In genomic region chr10:62048919-62049636, GRCh38 we compare ENCODE assay signal across 1 cellular context.
TF ChIP-seq lines count a peak whose summit lies in the region.

No MANE protein-coding gene starts in this region.

TF ChIP-seq in HepG2, 621 proteins besides CTCF, POLR2A, EP300 and RAD21 (continued from another document and continues in another):
- TF ChIP-seq PBX2 (CRISPR knock-in tag; IDR thresholded peaks at IDR 0.05) (no peak), ESRRA (CRISPR knock-in tag; IDR thresholded peaks at IDR 0.05; ENCODE audit: low read depth) (peak; percentile 64; the same call in 1 of the 2 replicates), PPARG (CRISPR knock-in tag; conservative IDR thresholded peaks at IDR 0.05) (peak; percentile 75), ZFYVE20 (CRISPR knock-in tag; IDR thresholded peaks at IDR 0.05; ENCODE audit: borderline replicate concordance, low read depth) (no peak), MTA1 (CRISPR knock-in tag; IDR thresholded peaks at IDR 0.05; ENCODE audit: borderline replicate concordance) (peak; percentile 90), MEF2D (CRISPR knock-in tag; IDR thresholded peaks at IDR 0.05) (peak; percentile 81; the same call in 1 of the 2 replicates), E2F5 (CRISPR knock-in tag; conservative IDR thresholded peaks at IDR 0.05) (no peak), ZNF720 (CRISPR knock-in tag; IDR thresholded peaks at IDR 0.05) (no peak), RFX3 (CRISPR knock-in tag; IDR thresholded peaks at IDR 0.05) (no peak), BHLHE40 (IDR thresholded peaks at IDR 0.05; ENCODE audit: low read length) (peak; percentile 30; the same call in 1 of the 2 replicates), ZSCAN29 (CRISPR knock-in tag; conservative IDR thresholded peaks at IDR 0.05) (peak; percentile 97), ZNF772 (CRISPR knock-in tag; IDR thresholded peaks at IDR 0.05) (peak; percentile 95), ZBTB21 (CRISPR knock-in tag; IDR thresholded peaks at IDR 0.05) (no peak), ZNF761 (CRISPR knock-in tag; conservative IDR thresholded peaks at IDR 0.05) (0 out of 2 replicates have a peak, but pooled peaks have one; percentile 44), GFI1 (CRISPR knock-in tag; IDR thresholded peaks at IDR 0.05; ENCODE audit: borderline replicate concordance) (no peak), ZNF296 (CRISPR knock-in tag; conservative IDR thresholded peaks at IDR 0.05) (no peak), THAP7 (CRISPR knock-in tag; IDR thresholded peaks at IDR 0.05) (peak; percentile 85), TFDP1 (CRISPR knock-in tag; IDR thresholded peaks at IDR 0.05; ENCODE audit: borderline replicate concordance) (peak; percentile 89; the same call in 1 of the 2 replicates), EEA1 (CRISPR knock-in tag; IDR thresholded peaks at IDR 0.05; ENCODE audit: borderline replicate concordance) (peak; percentile 72; the same call in 1 of the 2 replicates), GPBP1L1 (CRISPR knock-in tag; IDR thresholded peaks at IDR 0.05) (no peak), BATF2 (CRISPR knock-in tag; IDR thresholded peaks at IDR 0.05) (peak; percentile 75; the same call in 1 of the 2 replicates), ZNF224 (CRISPR knock-in tag; IDR thresholded peaks at IDR 0.05) (peak; percentile 95), RORA (CRISPR knock-in tag; IDR thresholded peaks at IDR 0.05) (no peak), ZFP1 (CRISPR knock-in tag; IDR thresholded peaks at IDR 0.05) (0 out of 2 replicates have a peak, but pooled peaks have one; percentile 60), SMAD3 (CRISPR knock-in tag; IDR thresholded peaks at IDR 0.05) (peak; percentile 92), TERF1 (CRISPR knock-in tag; IDR thresholded peaks at IDR 0.05) (no peak), ZNF546 (CRISPR knock-in tag; conservative IDR thresholded peaks at IDR 0.05) (no peak), KLF9 (CRISPR knock-in tag; IDR thresholded peaks at IDR 0.05; ENCODE audit: low read depth) (no peak), ZNF572 (CRISPR knock-in tag; IDR thresholded peaks at IDR 0.05) (peak; percentile 84; the same call in 1 of the 2 replicates), TBX3 (IDR thresholded peaks at IDR 0.05; ENCODE audit: borderline replicate concordance) (peak; percentile 14; the same call in 1 of the 2 replicates), NR3C1 (CRISPR knock-in tag; IDR thresholded peaks at IDR 0.05) (no peak), TFAP4 (IDR thresholded peaks at IDR 0.05; ENCODE audit: borderline replicate concordance, low read depth) (peak; percentile 91), GTF2F1 (IDR thresholded peaks at IDR 0.05; ENCODE audit: low read length) (no peak), REXO4 (CRISPR knock-in tag; IDR thresholded peaks at IDR 0.05; ENCODE audit: borderline replicate concordance) (no peak), ATRX (CRISPR knock-in tag; IDR thresholded peaks at IDR 0.05; ENCODE audit: borderline replicate concordance) (no peak), ZHX1 (CRISPR knock-in tag; IDR thresholded peaks at IDR 0.05; ENCODE audit: low read depth) (peak; percentile 70; the same call in 1 of the 2 replicates), DDIT3 (CRISPR knock-in tag; IDR thresholded peaks at IDR 0.05) (no peak), XBP1 (CRISPR knock-in tag; IDR thresholded peaks at IDR 0.05) (no peak), KLF11 (CRISPR knock-in tag; IDR thresholded peaks at IDR 0.05) (peak; percentile 81; the same call in 1 of the 2 replicates), AKNA (CRISPR knock-in tag; IDR thresholded peaks at IDR 0.05; ENCODE audit: borderline replicate concordance) (peak; percentile 64; the same call in 1 of the 2 replicates), ETV5 (CRISPR knock-in tag; IDR thresholded peaks at IDR 0.05; ENCODE audit: borderline replicate concordance) (peak; percentile 82; the same call in 1 of the 2 replicates), ZZZ3 (CRISPR knock-in tag; IDR thresholded peaks at IDR 0.05; ENCODE audit: borderline replicate concordance) (0 out of 2 replicates have a peak, but pooled peaks have one; percentile 67), ZNF580 (CRISPR knock-in tag; IDR thresholded peaks at IDR 0.05; ENCODE audit: borderline replicate concordance, low read depth) (peak; percentile 87; the same call in 1 of the 2 replicates), ZBTB38 (CRISPR knock-in tag; IDR thresholded peaks at IDR 0.05) (peak; percentile 94), HMGA1 (CRISPR knock-in tag; conservative IDR thresholded peaks at IDR 0.05) (no peak), ZNF672 (CRISPR knock-in tag; IDR thresholded peaks at IDR 0.05) (no peak), ATF5 (CRISPR knock-in tag; IDR thresholded peaks at IDR 0.05; ENCODE audit: low read depth) (0 out of 2 replicates have a peak, but pooled peaks have one; percentile 77), THYN1 (CRISPR knock-in tag; IDR thresholded peaks at IDR 0.05; ENCODE audit: borderline replicate concordance, low read depth) (no peak), ZNF253 (CRISPR knock-in tag; IDR thresholded peaks at IDR 0.05; ENCODE audit: borderline replicate concordance) (peak; percentile 91; the same call in 1 of the 2 replicates), FLYWCH1 (CRISPR knock-in tag; IDR thresholded peaks at IDR 0.05) (no peak)
